Comparison of ENCODE assay signal across 8 cellular contexts in genomic region chr1:26530540-26530897, GRCh38. TPM values are rescaled to one million over a fixed set of nuclear protein-coding genes. Genes with fewer than 3 reads are reported as not detected.
DNase-seq lines count a peak whose midpoint lies in the region; ATAC-seq, FAIRE-seq and TF ChIP-seq lines count a peak whose summit lies in the region.

No MANE protein-coding gene starts in this region.

- H3K27me3 ChIP-seq in skeletal muscle satellite cell (ENCODE audit: control insufficient read depth, insufficient read depth, low read length), result peaks cover 2% of the 10 kb centered on the region

- H3K4me2 ChIP-seq in skeletal muscle satellite cell (ENCODE audit: low read length), result peak overlapping the region; percentile 88

- DNase-seq in RWPE1 (ENCODE audit: low spot score) (peak; percentile 38), fibroblast of pulmonary artery (ENCODE audit: low read depth) (no peak), RCC 7860 (ENCODE audit: low spot score) (no peak), mesenteric fat pad (ENCODE audit: low spot score) (no peak), NCI-H2029 treated with DMSO at 0.1 percent for 48 hours (lab: John Stamatoyannopoulos, UW) (no peak)

- POLR2A ChIA-PET in RWPE1 (lab: Yijun Ruan, JAX; ENCODE audit: low non-redundant PET), result interaction anchor here (1.3 to 3.4 kb wide), 2 partner anchors 27 to 30 kb away, joined by 3 to 23 read pairs; no protein-coding TSS in a partner anchor

- FAIRE-seq in RCC 7860 (lab: Jason Lieb, UNC), result no peak

- peak overlapping the region; percentile 72 for H3K9ac ChIP-seq in skeletal muscle satellite cell (ENCODE audit: low read depth, low read length)

- peaks cover 14% of the 10 kb centered on the region for H3K4me1 ChIP-seq in skeletal muscle satellite cell (ENCODE audit: control insufficient read depth, insufficient read depth, low read length)

- TF ChIP-seq CTCF in RWPE1 (conservative IDR thresholded peaks at IDR 0.05; ENCODE audit: low read depth) (no peak), fibroblast of pulmonary artery (IDR thresholded peaks at IDR 0.05; ENCODE audit: low read length, missing control alignments) (no peak)

- CTCF ChIA-PET in RWPE1 (lab: Yijun Ruan, JAX), result interaction anchor here (0.7 to 3.6 kb wide), 4 partner anchors 11 to 255 kb away, joined by 3 to 26 read pairs (median 9); no protein-coding TSS in a partner anchor

- H3K27ac ChIP-seq in RWPE1, result peak overlapping the region; percentile 98

- ATAC-seq in GM18867 (IDR thresholded peaks at IDR 0.05; ENCODE audit: unreplicated experiment) (peak; percentile 8), HG02610 (IDR thresholded peaks at IDR 0.05; ENCODE audit: unreplicated experiment) (no peak)

- H3K9me3 ChIP-seq in skeletal muscle satellite cell (replicated peaks; ENCODE audit: low read length), result no peaks in the 10 kb centered on the region

- no peaks in the 10 kb centered on the region for H3K36me3 ChIP-seq in skeletal muscle satellite cell (ENCODE audit: insufficient read depth, low read length)

- peak overlapping the region; percentile 63 for H3K4me3 ChIP-seq in fibroblast of pulmonary artery (replicated peaks; ENCODE audit: low read depth, low read length)
- H3K4me3 ChIP-seq in skeletal muscle satellite cell (ENCODE audit: low read length), result peak overlapping the region; percentile 79

RNA-seq across cellular contexts. Expression of gene RPS6KA1, which starts 1.0 kb away (rescaled TPM):
- 2.0 and 5.6 TPM in 2 replicates for total RNA-seq in skeletal muscle satellite cell (2012; rRNA removed)
- 28.3 TPM for total RNA-seq in mesenteric fat pad

RNA-seq across cellular contexts. Expression of gene HMGN2, which starts 58.3 kb away (rescaled TPM):
- 195 and 248 TPM in 2 replicates for total RNA-seq in skeletal muscle satellite cell (2012; rRNA removed)
- 151 TPM for total RNA-seq in mesenteric fat pad
